Comparison of ENCODE assay signal across 8 cellular contexts in the genomic region with DNA sequence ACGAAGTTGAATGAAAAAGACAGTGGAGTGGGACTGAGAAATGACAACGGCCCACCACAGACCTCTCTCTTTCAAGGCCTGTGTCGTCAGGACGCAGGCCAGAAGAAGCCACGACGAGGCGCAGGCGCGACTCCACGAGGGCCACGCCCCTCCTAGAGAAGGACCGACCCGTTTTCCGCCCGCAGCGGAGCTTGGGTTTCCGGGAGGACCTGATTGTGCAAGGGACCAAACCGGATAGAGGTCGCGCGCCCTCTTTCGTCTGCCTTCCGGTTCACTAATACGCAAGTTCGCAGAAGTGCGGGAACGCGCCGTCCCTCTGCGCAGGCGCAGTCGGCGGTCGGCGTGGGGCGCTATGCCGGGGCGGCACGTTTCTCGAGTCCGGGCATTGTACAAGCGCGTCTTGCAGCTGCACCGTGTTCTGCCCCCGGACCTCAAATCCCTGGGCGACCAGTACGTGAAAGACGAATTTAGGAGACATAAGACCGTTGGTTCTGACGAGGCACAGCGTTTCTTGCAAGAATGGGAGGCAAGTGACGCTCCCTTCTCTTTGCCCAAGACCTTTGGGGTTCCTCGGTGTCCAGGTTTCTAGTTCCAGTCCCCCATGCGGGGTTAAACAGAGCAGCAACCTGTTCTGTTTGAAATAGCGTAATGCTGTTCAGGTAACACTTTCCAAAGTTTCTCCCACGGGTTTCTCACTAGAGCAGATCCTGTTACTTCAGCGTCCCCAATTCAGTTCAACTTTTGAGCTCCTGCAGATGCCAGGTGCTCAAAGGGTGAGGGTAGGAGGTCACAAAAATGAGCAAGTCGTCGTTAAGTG. TPM values are rescaled to one million over a fixed set of nuclear protein-coding genes. Genes with fewer than 3 reads are reported as not detected.
DNase-seq lines count a peak whose midpoint lies in the region; ATAC-seq, FAIRE-seq and TF ChIP-seq lines count a peak whose summit lies in the region.

A gene (plus strand): TSS at position 327 of the 817 bp plus-strand sequence. CDS start 26 bp downstream, at position 353.

- peak; percentile 96 to 98 for TF ChIP-seq POLR2A in H1 (IDR thresholded peaks at IDR 0.05; ENCODE audit: control extremely low read depth in 1 of 2, low read depth in 2 of 2, low read length in 2 of 2)

- H3K27me3 ChIP-seq in H1 (replicated peaks in 1 of 4; ENCODE audit: control insufficient read depth in 3 of 4, extremely low read depth in 1 of 4, insufficient read depth in 3 of 4, low read length in 3 of 4) (no peaks in the 10 kb centered on the region; a peak in 1 of 7 replicates), mesendoderm (ENCODE audit: insufficient read depth, low read length, poor library complexity) (no peaks in the 10 kb centered on the region)

- H3K4me2 ChIP-seq in H1 (ENCODE audit: insufficient read depth in 1 of 2, low read depth in 2 of 2, low read length in 2 of 2): peak within 1 kb of the TSS; percentile 77 to 91
- peak within 1 kb of the TSS; percentile 71 for H3K4me2 ChIP-seq in mesendoderm (ENCODE audit: low read length)

- H2BK15ac ChIP-seq in H1 (ENCODE audit: low read length) (no peak within 1 kb of the TSS), mesendoderm (replicated peaks; ENCODE audit: low read depth) (no peak within 1 kb of the TSS)

- 2% methylated on average over 58 of the region's 59 CpGs; no CpG with 5 or more reads in 1 of the 2 experiments for WGBS in H1 (ENCODE audit: extremely low coverage in 1 of 2, insufficient coverage in 1 of 2, insufficient read length in 1 of 2, insufficient replicate concordance in 2 of 2, low coverage in 1 of 2, low lambda C conversion rate in 2 of 2, missing lambda C conversion rate in 1 of 2), 2 experiments
- no CpG with 5 or more reads among the region's 59 CpGs for WGBS in mesendoderm (ENCODE audit: extremely low coverage, insufficient coverage, low lambda C conversion rate)

- H2BK12ac ChIP-seq in H1 (ENCODE audit: low read depth, low read length): no peak within 1 kb of the TSS; the same call in 1 of the 2 replicates

- H3K14ac ChIP-seq in H1 (ENCODE audit: insufficient read length): no peak within 1 kb of the TSS

- no peaks in the 10 kb centered on the region for H3K79me1 ChIP-seq in H1 (ENCODE audit: low read depth, low read length)
- H3K79me1 ChIP-seq in mesendoderm (ENCODE audit: low read length): peaks cover 4% of the 10 kb centered on the region

- ATAC-seq in GM21367 (IDR thresholded peaks at IDR 0.05; ENCODE audit: unreplicated experiment): peak; percentile 87

- H3K27ac ChIP-seq in H1 (ENCODE audit: low read depth, low read length): peak within 1 kb of the TSS; percentile 92
- peak within 1 kb of the TSS; percentile 32 for H3K27ac ChIP-seq in mesendoderm (ENCODE audit: low read depth, low read length)

- CTCF ChIA-PET in H1 (lab: Charles Lee; ENCODE audit: partially characterized antibody): interaction anchor here (0.9 to 5.0 kb wide), 6 partner anchors 13 to 727 kb away, joined by 3 to 24 read pairs (median 5); no protein-coding TSS in a partner anchor

- H2AK5ac ChIP-seq in H1 (ENCODE audit: low read depth, low read length) (no peak within 1 kb of the TSS), mesendoderm (ENCODE audit: low read length) (no peak within 1 kb of the TSS)

- no peak within 1 kb of the TSS for H2BK20ac ChIP-seq in H1 (ENCODE audit: low read length)

- no peak for FAIRE-seq in HTR-8/SVneo (lab: Jason Lieb, UNC)
- peak; percentile 82 for FAIRE-seq in H1 (lab: Jason Lieb, UNC)

- TF ChIP-seq EP300 in H1 (IDR thresholded peaks at IDR 0.05; ENCODE audit: borderline replicate concordance in 1 of 2, low read depth in 2 of 2, low read length in 2 of 2): 0 out of 3 replicates have a peak, but pooled peaks of 1 of the 2 experiments have one; percentile 38

- H3K23ac ChIP-seq in H1 (ENCODE audit: insufficient read length) (no peak within 1 kb of the TSS), mesendoderm (ENCODE audit: low read length) (peak within 1 kb of the TSS; percentile 20)

- peaks cover 3% of the 10 kb centered on the region for H3K23me2 ChIP-seq in H1 (ENCODE audit: low read depth, low read length)

- H4K8ac ChIP-seq in H1 (ENCODE audit: extremely low read depth, insufficient read depth, low read length) (peak within 1 kb of the TSS; percentile 96; the same call in 1 of the 2 replicates), mesendoderm (ENCODE audit: low read depth, low read length) (peak within 1 kb of the TSS; percentile 84)

- H2BK5ac ChIP-seq in H1 (ENCODE audit: low read depth, low read length): peak within 1 kb of the TSS; percentile 98
- peak within 1 kb of the TSS; percentile 65 for H2BK5ac ChIP-seq in mesendoderm (ENCODE audit: low read length)

- H3K4me3 ChIP-seq in H1 (ENCODE audit: extremely low read depth in 1 of 4, insufficient read depth in 2 of 4, low read depth in 3 of 4, low read length in 4 of 4): peak within 1 kb of the TSS; percentile 87 to 100 (median 98)
- peak within 1 kb of the TSS; percentile 77 for H3K4me3 ChIP-seq in mesendoderm (ENCODE audit: low read length)

- peak in 2 of 3 experiments; percentile 2 to 11; a peak in 2 of 4 replicates for TF ChIP-seq CTCF in H1 (IDR thresholded peaks at IDR 0.05; ENCODE audit: control extremely low read depth in 1 of 3, insufficient read depth in 1 of 3, low read depth in 1 of 3, low read length in 3 of 3)

- H3K9ac ChIP-seq in H1 (replicated peaks in 1 of 4; ENCODE audit: extremely low read depth in 1 of 4, low read depth in 3 of 4, low read length in 3 of 4) (peak within 1 kb of the TSS; percentile 72 to 97 (median 96)), mesendoderm (ENCODE audit: low read length) (peak within 1 kb of the TSS; percentile 90)

- H4K91ac ChIP-seq in H1 (replicated peaks; ENCODE audit: insufficient read length, low read length): peak within 1 kb of the TSS; percentile 58

- POLR2A ChIA-PET in H1 (lab: Charles Lee; ENCODE audit: partially characterized antibody): interaction anchor here (0.8 to 2.4 kb wide), 9 partner anchors 9 to 627 kb away, joined by 3 to 12 read pairs (median 3); no protein-coding TSS in a partner anchor

- H3K36me3 ChIP-seq in H1 (ENCODE audit: control insufficient read depth in 2 of 4, insufficient read depth in 4 of 4, low read length in 3 of 4) (no peaks in the 10 kb centered on the region), mesendoderm (ENCODE audit: control insufficient read depth, insufficient read depth, low read length) (no peaks in the 10 kb centered on the region)

- H4K5ac ChIP-seq in H1 (ENCODE audit: insufficient read length, low read depth, low read length) (peak within 1 kb of the TSS; percentile 81), mesendoderm (ENCODE audit: low read length) (peak within 1 kb of the TSS; percentile 7)

- in situ Hi-C loops in Caki2 (cut with HindIII; ENCODE audit: low pct_unique_long_range_greater_than_20kb, low sequenced_read_pairs): no loop called here

- H2BK120ac ChIP-seq in H1 (replicated peaks; ENCODE audit: low read depth, low read length): no peak within 1 kb of the TSS
- H2BK120ac ChIP-seq in mesendoderm (ENCODE audit: low read depth, low read length): no peak within 1 kb of the TSS

- no peaks in the 10 kb centered on the region for H4K20me1 ChIP-seq in H1 (replicated peaks in 1 of 2; ENCODE audit: control insufficient read depth in 1 of 2, insufficient read depth in 2 of 2, low read length in 2 of 2)

- peak within 1 kb of the TSS; percentile 71 for H3K56ac ChIP-seq in H1 (replicated peaks; ENCODE audit: insufficient read length, low read depth, low read length)
- peak within 1 kb of the TSS; percentile 97 for H3K56ac ChIP-seq in mesendoderm (ENCODE audit: low read length)

- H3K18ac ChIP-seq in H1 (ENCODE audit: extremely low read depth, low read length) (peak within 1 kb of the TSS; percentile 98), mesendoderm (ENCODE audit: low read length) (no peak within 1 kb of the TSS)

- H3K4me1 ChIP-seq in H1 (replicated peaks in 1 of 4; ENCODE audit: control insufficient read depth in 3 of 4, insufficient read depth in 4 of 4, low read length in 3 of 4): peaks cover 0 to 4% (median under 1%) of the 10 kb centered on the region in 4 experiments; a peak in 1 of 7 replicates
- peaks cover 2% of the 10 kb centered on the region for H3K4me1 ChIP-seq in mesendoderm (ENCODE audit: control insufficient read depth, low read depth, low read length)

- TF ChIP-seq RAD21 in H1 (IDR thresholded peaks at IDR 0.05 in 1 of 2, conservative IDR thresholded peaks at IDR 0.05 in 1 of 2; ENCODE audit: low read depth in 2 of 2, low read length in 2 of 2): no peak

- H3K79me2 ChIP-seq in H1 (ENCODE audit: control insufficient read depth in 1 of 2, insufficient read depth in 2 of 2, low read length in 2 of 2) (peaks cover 0 to 48% of the 10 kb centered on the region in 2 experiments; a peak in 3 of 4 replicates), mesendoderm (ENCODE audit: control insufficient read depth, insufficient read depth, low read length) (peaks cover 7% of the 10 kb centered on the region)

- no peaks in the 10 kb centered on the region for H3K9me3 ChIP-seq in H1 (ENCODE audit: insufficient read depth in 2 of 2, low read depth in 1 of 2, low read length in 1 of 2)

- peak; percentile 96 for DNase-seq in Caki2 (ENCODE audit: low read depth)
- DNase-seq in HTR-8/SVneo (ENCODE audit: insufficient read length, low spot score): peak; percentile 56
- DNase-seq in NOMO-1 treated with dmso at 0.1 percent for 144 hours (lab: John Stamatoyannopoulos, UW; ENCODE audit: unreplicated experiment): peak; percentile 100
- DNase-seq in activated CD8-positive, alpha-beta memory T cell treated with anti-CD3 and anti-CD28 coated beads for 48 hours (ENCODE audit: low read depth in 2 of 3, low spot score in 2 of 3): peak; percentile 87 to 94 (median 94)
- DNase-seq in H1 (ENCODE audit: low read depth in 1 of 2, low spot score in 2 of 2): peak; percentile 98 to 99
- DNase-seq in mesendoderm: peak; percentile 99
- peak; percentile 97 for DNase-seq in stimulated activated CD8-positive, alpha-beta memory T cell treated with anti-CD3 and anti-CD28 coated beads, Interleukin-15, amount 100 ng/mL, for 1 hour (ENCODE audit: low read depth)

- H3K4ac ChIP-seq in H1 (replicated peaks; ENCODE audit: insufficient read length, low read depth, low read length) (peak within 1 kb of the TSS; percentile 1), mesendoderm (ENCODE audit: low read depth, low read length) (peak within 1 kb of the TSS; percentile 39)

- peak within 1 kb of the TSS; percentile 99 for H2AFZ ChIP-seq in H1 (ENCODE audit: low read length)

RNA-seq across cellular contexts. Expression of the gene that starts here (rescaled TPM):
- total RNA-seq in Caki2 (2014; rRNA removed; shearing (Covaris generic); ENCODE audit: low replicate concordance): 20.5 and 25.8 TPM in 2 replicates
- total RNA-seq in H1 (2021; fragmentation: NEBNext Ultra II Directional; extraction: Animal tissue kit (Norgen Biotek cat#: 25700)): 31.3 and 38.0 TPM in 2 replicates
- 9.3 and 12.0 TPM in 2 replicates for polyA plus RNA-seq in H1 (2011; rRNA removed)
- 23.3 TPM for polyA plus RNA-seq in H1 (2011; cell fraction: cytosol; rRNA removed)
- polyA plus RNA-seq in H1 (2011; cell fraction: nucleus; rRNA removed): 7.9 TPM
- polyA plus RNA-seq in H1 (2012, experiment 1 of 2): 17.5 to 63.2 TPM (median 38.0 TPM) in 4 replicates
- polyA plus RNA-seq in H1 (2012, experiment 2 of 2): 8.7 TPM
- polyA plus RNA-seq in H1 (2013, experiment 1 of 2): 16.7 TPM
- polyA plus RNA-seq in H1 (2013, experiment 2 of 2): 16.6 TPM
- 6.6 and 6.8 TPM in 2 replicates for polyA minus RNA-seq in H1 (2011; rRNA and poly(A)+ RNA removed)
- 30.9 TPM for polyA minus RNA-seq in H1 (2011; cell fraction: cytosol; rRNA and poly(A)+ RNA removed)
- 19.6 TPM for polyA minus RNA-seq in H1 (2011; cell fraction: nucleus; rRNA and poly(A)+ RNA removed)
- polyA plus RNA-seq in mesendoderm (2013, experiment 1 of 2): 22.3 TPM
- 22.8 TPM for polyA plus RNA-seq in mesendoderm (2013, experiment 2 of 2)

Comparison
In these comparisons a context has a peak if more than half of its experiments do, and no peak if none do; other contexts are left out.
1. Peak in every context shown above with its lines: DNase-seq, ATAC-seq, H3K4me3 ChIP-seq and H3K27ac ChIP-seq.